ENCODE assay signal across 15 cellular contexts in the genomic region with DNA sequence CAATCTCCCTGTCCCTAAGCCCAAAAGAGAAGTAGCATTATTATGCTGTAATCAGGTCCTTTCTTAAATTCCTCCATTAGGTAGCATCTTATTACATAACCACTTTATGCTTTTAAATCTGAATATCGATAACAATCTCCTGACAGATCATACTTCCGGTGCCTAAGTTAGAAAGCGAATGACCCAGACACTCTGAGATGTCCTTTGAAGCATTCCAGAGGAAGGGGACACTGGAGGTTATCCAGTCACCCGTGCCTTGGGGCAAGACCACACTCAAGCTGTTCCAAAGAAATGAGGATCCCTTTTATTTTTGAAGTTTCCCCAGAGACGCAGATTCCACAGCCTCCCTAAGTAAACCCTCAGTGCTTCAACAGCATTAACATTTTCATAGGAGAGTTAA.
DNase-seq lines count a peak whose midpoint lies in the region; ATAC-seq and TF ChIP-seq lines count a peak whose summit lies in the region.
"Had no signal": no experiment of that assay in that cellular context is flagged by ENCODE, and none has a peak within 500 bp of the region (broad histone marks: within the 10 kb centered on the region; RNA-seq: fewer than 3 reads in every experiment).

No MANE protein-coding gene starts in this region.

- H3K4me3 ChIP-seq in GM23248 (no peak overlapping the region), gastroesophageal sphincter (no peak overlapping the region), trophoblast cell (ENCODE audit: low read depth, low read length) (no peak overlapping the region)
- H3K4me3 ChIP-seq: Peyer's patch had no signal

- H3K36me3 Mint-ChIP-seq in WTC11, result no peaks in the 10 kb centered on the region
- no peaks in the 10 kb centered on the region for H3K36me3 Mint-ChIP-seq in activated CD8-positive, alpha-beta memory T cell treated with anti-CD3 and anti-CD28 coated beads, Interleukin-2, amount 10 ng/mL, durations not matched to agents 7 days and 5 days
- H3K36me3 Mint-ChIP-seq in natural killer cell, result no peaks in the 10 kb centered on the region
- H3K36me3 Mint-ChIP-seq: CD8-positive, alpha-beta memory T cell had no signal

- no peak overlapping the region for H2BK5ac ChIP-seq in trophoblast cell (ENCODE audit: low read depth, low read length, poor library complexity)

- H2AFZ ChIP-seq in GM23248, result no peak overlapping the region
- no peak overlapping the region for H2AFZ ChIP-seq in trophoblast cell (ENCODE audit: insufficient read depth, low read length, poor library complexity)

- TF ChIP-seq CTCF in WTC11 (IDR thresholded peaks at IDR 0.05) (no peak), gastroesophageal sphincter (IDR thresholded peaks at IDR 0.05) (no peak), natural killer cell (IDR thresholded peaks at IDR 0.05) (no peak)

- intact Hi-C loops in natural killer cell (cut with micrococcal nuclease), result no loop called here

- no peak overlapping the region for H3K18ac ChIP-seq in trophoblast cell (ENCODE audit: low read length)

- H3K14ac ChIP-seq in trophoblast cell (ENCODE audit: low read length), result no peak overlapping the region

- H3K4me1 Mint-ChIP-seq in WTC11 (peaks cover 19% of the 10 kb centered on the region), natural killer cell (no peaks in the 10 kb centered on the region)
- H3K4me1 Mint-ChIP-seq in activated CD8-positive, alpha-beta memory T cell treated with anti-CD3 and anti-CD28 coated beads, Interleukin-2, amount 10 ng/mL, durations not matched to agents 7 days and 5 days, result no peaks in the 10 kb centered on the region
- H3K4me1 Mint-ChIP-seq: CD8-positive, alpha-beta memory T cell had no signal

- no peak overlapping the region for H3K4ac ChIP-seq in trophoblast cell (ENCODE audit: low read depth, low read length)

- peaks cover 12% of the 10 kb centered on the region for H3K79me1 ChIP-seq in trophoblast cell (ENCODE audit: low read length)

- H3K27ac Mint-ChIP-seq in WTC11 (no peak overlapping the region), natural killer cell (no peak overlapping the region)
- H3K27ac Mint-ChIP-seq in activated CD8-positive, alpha-beta memory T cell treated with anti-CD3 and anti-CD28 coated beads, Interleukin-2, amount 10 ng/mL, durations not matched to agents 7 days and 5 days, result no peak overlapping the region
- H3K27ac Mint-ChIP-seq: CD8-positive, alpha-beta memory T cell had no signal

- POLR2A ChIA-PET in WTC11 (lab: Charles Lee), result no interaction called here

- H3K9me3 ChIP-seq in GM23248 (ENCODE audit: low read depth), result no peaks in the 10 kb centered on the region
- no peaks in the 10 kb centered on the region for H3K9me3 ChIP-seq in gastroesophageal sphincter
- H3K9me3 ChIP-seq in trophoblast cell (ENCODE audit: insufficient read depth, low read depth, low read length), result no peaks in the 10 kb centered on the region
- H3K9me3 ChIP-seq: Peyer's patch had no signal

- H3K79me2 ChIP-seq in GM23248 (ENCODE audit: insufficient read depth), result no peaks in the 10 kb centered on the region
- H3K79me2 ChIP-seq in trophoblast cell (ENCODE audit: control insufficient read depth, insufficient read depth, low read length, poor library complexity), result no peaks in the 10 kb centered on the region

- H3K23ac ChIP-seq in trophoblast cell (ENCODE audit: low read length), result no peak overlapping the region

- peak; percentile 32; the same call in 1 of the 2 replicates for ATAC-seq in WTC11
- no peak for ATAC-seq in gastroesophageal sphincter
- ATAC-seq in activated CD8-positive, alpha-beta memory T cell treated with anti-CD3 and anti-CD28 coated beads, Interleukin-2, amount 10 ng/mL, durations not matched to agents 7 days and 5 days, result no peak
- no peak for ATAC-seq in natural killer cell
- ATAC-seq: HepG2 had no signal

- 93 to 95% methylated on average over 5 of the region's 5 CpGs for WGBS in GM23248 (ENCODE audit: low coverage in 1 of 2, low lambda C conversion rate in 2 of 2, missing lambda C conversion rate in 2 of 2), 2 experiments
- WGBS in gastroesophageal sphincter (ENCODE audit: low coverage in 1 of 2), 2 donors, result 79 to 85% methylated on average over 4 of the region's 5 CpGs
- WGBS in trophoblast cell (ENCODE audit: extremely low coverage, insufficient coverage, insufficient read length), result no CpG with 5 or more reads among the region's 5 CpGs

- H3K9ac ChIP-seq in GM23248 (no peak overlapping the region), trophoblast cell (ENCODE audit: low read length) (no peak overlapping the region)

- no peak for TF ChIP-seq POLR2A in gastroesophageal sphincter (IDR thresholded peaks at IDR 0.05)

- no peaks in the 10 kb centered on the region for H4K20me1 ChIP-seq in GM23248 (ENCODE audit: insufficient read depth)

- no peak overlapping the region for H4K12ac ChIP-seq in trophoblast cell (ENCODE audit: low read depth, low read length)

- H3K27ac ChIP-seq in GM23248 (peak overlapping the region; percentile 20), gastroesophageal sphincter (peak overlapping the region; percentile 53 to 69 (median 62)), trophoblast cell (ENCODE audit: low read depth, low read length) (peak overlapping the region; percentile 44)
- H3K27ac ChIP-seq: Peyer's patch had no signal

- H3K27me3 Mint-ChIP-seq in WTC11 (ENCODE audit: low read depth) (no peaks in the 10 kb centered on the region), natural killer cell (ENCODE audit: low read depth in 2 of 2) (peaks cover 25 to 43% of the 10 kb centered on the region in 2 donors)
- H3K27me3 Mint-ChIP-seq in activated CD8-positive, alpha-beta memory T cell treated with anti-CD3 and anti-CD28 coated beads, Interleukin-2, amount 10 ng/mL, durations not matched to agents 7 days and 5 days, result peaks cover 33% of the 10 kb centered on the region

- CTCF ChIA-PET in WTC11 (lab: Charles Lee), result no interaction called here
- CTCF ChIA-PET in activated CD8-positive, alpha-beta memory T cell treated with anti-CD3 and anti-CD28 coated beads, Interleukin-2, amount 10 ng/mL, durations not matched to agents 7 days and 5 days (lab: Charles Lee), result no interaction called here

- no peak overlapping the region for H2BK12ac ChIP-seq in trophoblast cell (ENCODE audit: low read length)

- in situ Hi-C loops in GM23248 (cut with MboI), result no loop called here

- H3K36me3 ChIP-seq in GM23248 (ENCODE audit: low read depth), result no peaks in the 10 kb centered on the region
- no peaks in the 10 kb centered on the region for H3K36me3 ChIP-seq in gastroesophageal sphincter
- no peaks in the 10 kb centered on the region for H3K36me3 ChIP-seq in trophoblast cell (ENCODE audit: control insufficient read depth in 1 of 2, insufficient read depth in 2 of 2, low read length in 2 of 2)
- H3K36me3 ChIP-seq: Peyer's patch had no signal

- no peak for TF ChIP-seq EP300 in gastroesophageal sphincter (IDR thresholded peaks at IDR 0.05)

- H3K9me2 ChIP-seq in GM23248 (ENCODE audit: insufficient read depth), result no peaks in the 10 kb centered on the region

- H2BK120ac ChIP-seq in trophoblast cell (ENCODE audit: insufficient read depth, low read length, poor library complexity), result no peak overlapping the region

- H3K27me3 ChIP-seq in GM23248 (replicated peaks; ENCODE audit: insufficient read depth) (no peaks in the 10 kb centered on the region), gastroesophageal sphincter (no peaks in the 10 kb centered on the region), trophoblast cell (ENCODE audit: insufficient read depth, low read length) (no peaks in the 10 kb centered on the region)
- H3K27me3 ChIP-seq: Peyer's patch had no signal

- peak overlapping the region; percentile 43 for H3K4me2 ChIP-seq in GM23248 (ENCODE audit: unreplicated experiment)
- H3K4me2 ChIP-seq in trophoblast cell (ENCODE audit: low read length), result no peak overlapping the region

- H4K8ac ChIP-seq in trophoblast cell (ENCODE audit: low read depth, low read length), result no peak overlapping the region

- DNase-seq in GM23248, result no peak
- DNase-seq in WTC11 (ENCODE audit: low spot score), result no peak
- DNase-seq in trophoblast cell, result peak in 1 of 2 donors; percentile 24
- no peak for DNase-seq in activated CD8-positive, alpha-beta memory T cell treated with anti-CD3 and anti-CD28 coated beads, Interleukin-2, amount 10 ng/mL, durations not matched to agents 7 days and 5 days
- DNase-seq in kidney tubule cell (ENCODE audit: low spot score), result no peak
- DNase-seq in natural killer cell, result no peak
- DNase-seq in CD1c-positive myeloid dendritic cell (ENCODE audit: extremely low spot score), result no peak
- DNase-seq: CD8-positive, alpha-beta memory T cell; NCI-H1417; NCI-H2029; NCI-H82; Peyer's patch; Right ventricle myocardium superior had no signal

- H4K91ac ChIP-seq in trophoblast cell (ENCODE audit: low read depth, low read length), result no peak overlapping the region

- H3K4me3 Mint-ChIP-seq in WTC11, result no peak overlapping the region
- H3K4me3 Mint-ChIP-seq in activated CD8-positive, alpha-beta memory T cell treated with anti-CD3 and anti-CD28 coated beads, Interleukin-2, amount 10 ng/mL, durations not matched to agents 7 days and 5 days, result no peak overlapping the region
- H3K4me3 Mint-ChIP-seq in natural killer cell, result no peak overlapping the region
- H3K4me3 Mint-ChIP-seq: CD8-positive, alpha-beta memory T cell had no signal

- H3K9me3 Mint-ChIP-seq in WTC11 (no peaks in the 10 kb centered on the region), natural killer cell (no peaks in the 10 kb centered on the region)
- no peaks in the 10 kb centered on the region for H3K9me3 Mint-ChIP-seq in activated CD8-positive, alpha-beta memory T cell treated with anti-CD3 and anti-CD28 coated beads, Interleukin-2, amount 10 ng/mL, durations not matched to agents 7 days and 5 days (ENCODE audit: low read depth)
- H3K9me3 Mint-ChIP-seq: CD8-positive, alpha-beta memory T cell had no signal

- H3F3A ChIP-seq in GM23248 (ENCODE audit: insufficient read depth), result peaks cover 12% of the 10 kb centered on the region

- H2AK5ac ChIP-seq in trophoblast cell (ENCODE audit: low read length), result no peak overlapping the region

- peaks cover 26% of the 10 kb centered on the region for H3K4me1 ChIP-seq in GM23248 (ENCODE audit: insufficient read depth)
- H3K4me1 ChIP-seq in gastroesophageal sphincter, result peaks cover 2 to 23% (median 4%) of the 10 kb centered on the region in 3 donors
- H3K4me1 ChIP-seq in trophoblast cell (ENCODE audit: control insufficient read depth in 1 of 2, insufficient read depth in 2 of 2, low read length in 2 of 2), result peaks cover 2 to 20% of the 10 kb centered on the region in 2 experiments
- H3K4me1 ChIP-seq: Peyer's patch had no signal
